ENCODE assay signal across 8 cellular contexts in the genomic region with DNA sequence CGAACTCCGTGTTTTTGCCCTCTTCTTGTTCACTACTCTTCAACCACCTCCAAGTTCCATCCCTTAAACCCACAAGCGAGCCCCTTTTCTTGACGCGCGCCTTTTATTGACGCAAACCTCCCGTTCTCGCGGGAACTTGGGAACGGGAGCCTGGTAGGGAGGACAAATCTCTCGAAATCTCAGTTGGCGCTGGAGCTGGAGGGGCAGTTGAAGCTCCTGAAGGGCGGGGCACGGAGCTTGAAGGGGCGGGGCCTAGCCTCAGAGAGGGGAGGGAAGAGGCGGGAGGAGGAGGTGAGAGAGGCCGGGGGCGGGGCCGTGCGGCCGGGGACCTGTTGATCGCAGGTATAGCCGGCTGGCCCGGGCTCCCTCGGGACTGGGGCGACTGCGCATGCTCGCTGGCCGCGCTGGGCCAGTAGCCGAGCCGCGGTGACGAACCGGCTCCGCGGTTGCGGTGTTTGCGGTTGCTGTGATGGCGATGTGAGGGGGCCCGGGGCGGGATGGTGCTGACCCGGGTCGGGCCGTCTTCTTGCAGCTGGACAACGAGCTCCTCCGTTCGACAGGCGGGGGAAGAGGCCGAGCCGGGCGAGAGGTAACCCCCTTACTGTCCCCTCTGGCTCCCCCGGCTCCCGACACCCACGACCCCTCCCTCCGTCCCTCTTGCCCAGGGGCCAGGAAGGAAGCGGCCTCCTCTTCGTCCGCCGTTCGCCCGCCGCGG. TPM values are rescaled to one million over a fixed set of nuclear protein-coding genes. Genes with fewer than 3 reads are reported as not detected.
A peak's percentile ranks its signal among the peaks of the same experiment; 100 is the strongest.
DNase-seq lines count a peak whose midpoint lies in the region; ATAC-seq and TF ChIP-seq lines count a peak whose summit lies in the region.

Gene FAM135A (plus strand): TSS at position 395 of the 715 bp plus-strand sequence. CDS start 14,835 bp downstream, outside the sequence.

- 1% methylated on average over 35 to 55 of the region's 65 CpGs for WGBS in tibial nerve, 2 donors

- H3K9ac ChIP-seq in adipocyte (ENCODE audit: low read length) (peak within 1 kb of the TSS; percentile 93), parathyroid adenoma (peak within 1 kb of the TSS; percentile 75)

- DNase-seq in GM10266 (ENCODE audit: extremely low spot score) (peak; percentile 97), NCI-H1105 (lab: John Stamatoyannopoulos, UW) (peak; percentile 100), SW 1271 (lab: John Stamatoyannopoulos, UW) (peak; percentile 96 to 97), adipocyte (ENCODE audit: low read depth) (peak; percentile 99), cardiac muscle cell (ENCODE audit: low read depth in 1 of 2, low spot score in 1 of 2) (peak; percentile 99 to 100), tibial nerve (ENCODE audit: low spot score in 2 of 2) (peak; percentile 93 to 96)

- peak in 1 of 2 donors; percentile 78 for TF ChIP-seq POLR2A in tibial nerve (IDR thresholded peaks at IDR 0.05)

- no peak for TF ChIP-seq CTCF in GM10266 (IDR thresholded peaks at IDR 0.05; ENCODE audit: control insufficient read depth, insufficient read depth, low read depth, missing control alignments)
- TF ChIP-seq CTCF in cardiac muscle cell (IDR thresholded peaks at IDR 0.05; ENCODE audit: low read depth, low read length) = no peak
- TF ChIP-seq CTCF in parathyroid adenoma (IDR thresholded peaks at IDR 0.05) = no peak
- no peak for TF ChIP-seq CTCF in tibial nerve (IDR thresholded peaks at IDR 0.05)

- H3K4me3 ChIP-seq in adipocyte (ENCODE audit: low read length) (peak within 1 kb of the TSS; percentile 100), cardiac muscle cell (peak within 1 kb of the TSS; percentile 54), parathyroid adenoma (ENCODE audit: low read depth, low read length) (peak within 1 kb of the TSS; percentile 71), tibial nerve (peak within 1 kb of the TSS; percentile 78 to 94 (median 86))

- H3K36me3 ChIP-seq in adipocyte (ENCODE audit: control insufficient read depth, insufficient read depth, low read length, severe bottlenecking) (no peaks in the 10 kb centered on the region), cardiac muscle cell (no peaks in the 10 kb centered on the region), parathyroid adenoma (ENCODE audit: control insufficient read depth, insufficient read depth, low read length) (no peaks in the 10 kb centered on the region), tibial nerve (peaks cover 0 to 10% (median 0%) of the 10 kb centered on the region in 3 donors)

- H3K27me3 ChIP-seq in adipocyte (replicated peaks; ENCODE audit: control insufficient read depth, insufficient read depth, low read length) (no peaks in the 10 kb centered on the region), cardiac muscle cell (no peaks in the 10 kb centered on the region), parathyroid adenoma (ENCODE audit: control insufficient read depth, insufficient read depth, low read length) (no peaks in the 10 kb centered on the region), tibial nerve (no peaks in the 10 kb centered on the region)

- peaks cover under 1% of the 10 kb centered on the region for H3K79me2 ChIP-seq in parathyroid adenoma

- TF ChIP-seq EP300 in tibial nerve (IDR thresholded peaks at IDR 0.05) = peak; percentile 55 to 86

- H3K27ac ChIP-seq in cardiac muscle cell (peak within 1 kb of the TSS; percentile 82), parathyroid adenoma (peak within 1 kb of the TSS; percentile 68), tibial nerve (peak within 1 kb of the TSS; percentile 66 to 94 (median 90))

- H2AFZ ChIP-seq in parathyroid adenoma = peak within 1 kb of the TSS; percentile 100

- ATAC-seq in HG02623 (IDR thresholded peaks at IDR 0.05; ENCODE audit: unreplicated experiment) = peak; percentile 78

- H3K4me1 ChIP-seq in adipocyte (ENCODE audit: control insufficient read depth, insufficient read depth, low read length) = peaks cover 9% of the 10 kb centered on the region
- H3K4me1 ChIP-seq in cardiac muscle cell (ENCODE audit: low read depth) = peaks cover 5% of the 10 kb centered on the region
- peaks cover 3% of the 10 kb centered on the region for H3K4me1 ChIP-seq in parathyroid adenoma
- peaks cover 0 to 28% (median 8%) of the 10 kb centered on the region in 4 donors for H3K4me1 ChIP-seq in tibial nerve

- H3K9me3 ChIP-seq in adipocyte (ENCODE audit: control insufficient read depth, low read length) = no peaks in the 10 kb centered on the region
- no peaks in the 10 kb centered on the region for H3K9me3 ChIP-seq in cardiac muscle cell (ENCODE audit: low read depth)
- no peaks in the 10 kb centered on the region for H3K9me3 ChIP-seq in parathyroid adenoma (ENCODE audit: control insufficient read depth, low read length)
- no peaks in the 10 kb centered on the region for H3K9me3 ChIP-seq in tibial nerve

- H3K4me2 ChIP-seq in parathyroid adenoma (ENCODE audit: low read length) = peak within 1 kb of the TSS; percentile 90

RNA-seq across cellular contexts. Expression of gene FAM135A, which starts in this region (rescaled TPM):
- total RNA-seq in cardiac muscle cell = 11.0 and 27.1 TPM in 2 replicates
- polyA plus RNA-seq in cardiac muscle cell = 11.5 and 21.9 TPM in 2 replicates
- total RNA-seq in tibial nerve = 10 to 100 TPM; 23.7 to 30.8 (median 27.3) TPM

Comparison
In these comparisons a context has a peak if more than half of its experiments do, and no peak if none do; other contexts are left out.
1. Peak in every context shown above with its lines: DNase-seq, ATAC-seq, H3K4me3 ChIP-seq and H3K27ac ChIP-seq.